10 cellular contexts compared by ENCODE assay signal in genomic region chr5:2039180-2039531, GRCh38.
DNase-seq lines count a peak whose midpoint lies in the region; ATAC-seq and TF ChIP-seq lines count a peak whose summit lies in the region.
"Had no signal": no experiment of that assay in that cellular context is flagged by ENCODE, and none has a peak within 500 bp of the region (broad histone marks: within the 10 kb centered on the region; RNA-seq: fewer than 3 reads in every experiment).

No MANE protein-coding gene starts in this region.

- intact Hi-C loops in natural killer cell (cut with micrococcal nuclease) (no loop called here), vagina (cut with DNase I) (no loop called here), posterior vena cava (cut with DNase I) (no loop called here)
- intact Hi-C loops in activated CD8-positive, alpha-beta T cell treated with anti-CD3 and anti-CD28 coated beads for 36 hours (cut with micrococcal nuclease), result no loop called here

- no peaks in the 10 kb centered on the region for H3K27me3 ChIP-seq in vagina

- H3K4me3 ChIP-seq in vagina, result no peak overlapping the region

- CTCF ChIA-PET in T-cell (lab: Charles Lee), result interaction anchor here in 1 of 2 donors (1.3 kb wide), 1 partner anchor 14 kb away, joined by 3 read pairs; no protein-coding TSS in a partner anchor
- CTCF ChIA-PET in activated CD8-positive, alpha-beta T cell treated with anti-CD3 and anti-CD28 coated beads for 36 hours (lab: Charles Lee), result interaction anchor here (0.9 to 1.2 kb wide), 5 partner anchors 10 to 303 kb away, joined by 3 to 4 read pairs (median 3); no protein-coding TSS in a partner anchor

- DNase-seq in natural killer cell (no peak), T-cell (no peak), immature natural killer cell (no peak), vagina (ENCODE audit: extremely low spot score in 2 of 2) (no peak), posterior vena cava (ENCODE audit: low spot score) (no peak)
- no peak for DNase-seq in natural killer cell treated with Interleukin-12 subunit alpha and Interleukin-12 subunit beta and Interleukin-15 and Interleukin-18, amount 100 ng/mL, for 72 hours (ENCODE audit: low spot score)
- no peak for DNase-seq in stimulated activated CD4-positive, alpha-beta T cell treated with anti-CD3 and anti-CD28 coated beads, Interleukin-4, amount 100 ng/mL, for 4 hours
- no peak for DNase-seq in activated CD8-positive, alpha-beta T cell treated with anti-CD3 and anti-CD28 coated beads for 36 hours

- H3K9me3 Mint-ChIP-seq in natural killer cell (no peaks in the 10 kb centered on the region), T-cell (no peaks in the 10 kb centered on the region), immature natural killer cell (peaks cover 0 to 3% (median 0%) of the 10 kb centered on the region in 6 donors)
- H3K9me3 Mint-ChIP-seq in natural killer cell treated with Interleukin-12 subunit alpha and Interleukin-12 subunit beta and Interleukin-15 and Interleukin-18, amount 100 ng/mL, for 72 hours, result no peaks in the 10 kb centered on the region
- H3K9me3 Mint-ChIP-seq in activated CD8-positive, alpha-beta T cell treated with anti-CD3 and anti-CD28 coated beads for 36 hours, result no peaks in the 10 kb centered on the region
- H3K9me3 Mint-ChIP-seq: dendritic cell treated with granulocyte-macrophage colony-stimulating factor and Interleukin-4, amounts not matched to agents 40 ng/mL and 50 ng/mL, for 4 days; stimulated activated memory B cell treated with anti-CD40 and anti-IgM and Interleukin-4, amounts not matched to agents 10 μg/mL and 1 μg/mL and 100 μg/mL, for 72 hours had no signal

- H3K27ac Mint-ChIP-seq in natural killer cell, result no peak overlapping the region
- H3K27ac Mint-ChIP-seq in natural killer cell treated with Interleukin-12 subunit alpha and Interleukin-12 subunit beta and Interleukin-15 and Interleukin-18, amount 100 ng/mL, for 72 hours, result no peak overlapping the region
- no peak overlapping the region for H3K27ac Mint-ChIP-seq in T-cell
- no peak overlapping the region for H3K27ac Mint-ChIP-seq in immature natural killer cell
- no peak overlapping the region for H3K27ac Mint-ChIP-seq in activated CD8-positive, alpha-beta T cell treated with anti-CD3 and anti-CD28 coated beads for 36 hours
- H3K27ac Mint-ChIP-seq: dendritic cell treated with granulocyte-macrophage colony-stimulating factor and Interleukin-4, amounts not matched to agents 40 ng/mL and 50 ng/mL, for 4 days; stimulated activated memory B cell treated with anti-CD40 and anti-IgM and Interleukin-4, amounts not matched to agents 10 μg/mL and 1 μg/mL and 100 μg/mL, for 72 hours had no signal

- H3K4me3 Mint-ChIP-seq in natural killer cell (peak overlapping the region; percentile 77), T-cell (peak overlapping the region; percentile 26 to 57 (median 41)), immature natural killer cell (peak overlapping the region in 4 of 5 donors; percentile 21 to 56 (median 46))
- H3K4me3 Mint-ChIP-seq in natural killer cell treated with Interleukin-12 subunit alpha and Interleukin-12 subunit beta and Interleukin-15 and Interleukin-18, amount 100 ng/mL, for 72 hours, result no peak overlapping the region
- H3K4me3 Mint-ChIP-seq in activated CD8-positive, alpha-beta T cell treated with anti-CD3 and anti-CD28 coated beads for 36 hours, result no peak overlapping the region

- POLR2A ChIA-PET in T-cell (lab: Charles Lee), result no interaction called here
- POLR2A ChIA-PET in activated CD8-positive, alpha-beta T cell treated with anti-CD3 and anti-CD28 coated beads for 36 hours (lab: Charles Lee), result no interaction called here

- H3K36me3 Mint-ChIP-seq in natural killer cell, result no peaks in the 10 kb centered on the region
- H3K36me3 Mint-ChIP-seq in natural killer cell treated with Interleukin-12 subunit alpha and Interleukin-12 subunit beta and Interleukin-15 and Interleukin-18, amount 100 ng/mL, for 72 hours, result no peaks in the 10 kb centered on the region
- no peaks in the 10 kb centered on the region for H3K36me3 Mint-ChIP-seq in T-cell
- no peaks in the 10 kb centered on the region for H3K36me3 Mint-ChIP-seq in immature natural killer cell
- H3K36me3 Mint-ChIP-seq in activated CD8-positive, alpha-beta T cell treated with anti-CD3 and anti-CD28 coated beads for 36 hours (ENCODE audit: low read depth), result no peaks in the 10 kb centered on the region
- H3K36me3 Mint-ChIP-seq: stimulated activated memory B cell treated with anti-CD40 and anti-IgM and Interleukin-4, amounts not matched to agents 10 μg/mL and 1 μg/mL and 100 μg/mL, for 72 hours had no signal

- peak overlapping the region; percentile 49 for H3K27ac ChIP-seq in vagina

- no peaks in the 10 kb centered on the region for H3K36me3 ChIP-seq in vagina

- ATAC-seq in natural killer cell, result no peak
- ATAC-seq in natural killer cell treated with Interleukin-12 subunit alpha and Interleukin-12 subunit beta and Interleukin-15 and Interleukin-18, amount 100 ng/mL, for 72 hours, result no peak
- no peak for ATAC-seq in T-cell (replicated peaks in 1 of 4)
- no peak for ATAC-seq in activated CD8-positive, alpha-beta T cell treated with anti-CD3 and anti-CD28 coated beads for 36 hours

- H3K9me3 ChIP-seq in vagina, result no peaks in the 10 kb centered on the region

- no peak for TF ChIP-seq CTCF in natural killer cell (IDR thresholded peaks at IDR 0.05)
- no peak for TF ChIP-seq CTCF in vagina (IDR thresholded peaks at IDR 0.05)
- TF ChIP-seq CTCF in activated CD8-positive, alpha-beta T cell treated with anti-CD3 and anti-CD28 coated beads for 36 hours (IDR thresholded peaks at IDR 0.05), result no peak

- peaks cover 15 to 17% of the 10 kb centered on the region in 2 donors for H3K27me3 Mint-ChIP-seq in natural killer cell (ENCODE audit: low read depth in 2 of 2)
- H3K27me3 Mint-ChIP-seq in natural killer cell treated with Interleukin-12 subunit alpha and Interleukin-12 subunit beta and Interleukin-15 and Interleukin-18, amount 100 ng/mL, for 72 hours, result peaks cover 16 to 46% of the 10 kb centered on the region in 2 donors
- peaks cover 35% of the 10 kb centered on the region in 2 donors for H3K27me3 Mint-ChIP-seq in T-cell
- peaks cover 7 to 13% (median 10%) of the 10 kb centered on the region in 3 donors for H3K27me3 Mint-ChIP-seq in immature natural killer cell (ENCODE audit: low read depth in 3 of 3)
- peaks cover 17% of the 10 kb centered on the region for H3K27me3 Mint-ChIP-seq in activated CD8-positive, alpha-beta T cell treated with anti-CD3 and anti-CD28 coated beads for 36 hours

- no peak for TF ChIP-seq POLR2A in vagina (IDR thresholded peaks at IDR 0.05)

- H3K4me1 Mint-ChIP-seq in natural killer cell (no peaks in the 10 kb centered on the region), T-cell (no peaks in the 10 kb centered on the region), immature natural killer cell (no peaks in the 10 kb centered on the region)
- no peaks in the 10 kb centered on the region for H3K4me1 Mint-ChIP-seq in natural killer cell treated with Interleukin-12 subunit alpha and Interleukin-12 subunit beta and Interleukin-15 and Interleukin-18, amount 100 ng/mL, for 72 hours (ENCODE audit: low read depth in 2 of 2)
- no peaks in the 10 kb centered on the region for H3K4me1 Mint-ChIP-seq in activated CD8-positive, alpha-beta T cell treated with anti-CD3 and anti-CD28 coated beads for 36 hours (ENCODE audit: low read depth)
- H3K4me1 Mint-ChIP-seq: stimulated activated memory B cell treated with anti-CD40 and anti-IgM and Interleukin-4, amounts not matched to agents 10 μg/mL and 1 μg/mL and 100 μg/mL, for 72 hours had no signal

- peaks cover 3% of the 10 kb centered on the region for H3K4me1 ChIP-seq in vagina

Comparison
In these comparisons a context has a peak if more than half of its experiments do, and no peak if none do; other contexts are left out.
1. H3K4me3 Mint-ChIP-seq: peak in natural killer cell (single experiment), T-cell (3 of 3) and immature natural killer cell (4 of 5); none in natural killer cell treated with Interleukin-12 subunit alpha and Interleukin-12 subunit beta and Interleukin-15 and Interleukin-18, amount 100 ng/mL, for 72 hours (single experiment) and activated CD8-positive, alpha-beta T cell treated with anti-CD3 and anti-CD28 coated beads for 36 hours (single experiment).